ENCODE assay signal across 1 cellular context in the genomic region with DNA sequence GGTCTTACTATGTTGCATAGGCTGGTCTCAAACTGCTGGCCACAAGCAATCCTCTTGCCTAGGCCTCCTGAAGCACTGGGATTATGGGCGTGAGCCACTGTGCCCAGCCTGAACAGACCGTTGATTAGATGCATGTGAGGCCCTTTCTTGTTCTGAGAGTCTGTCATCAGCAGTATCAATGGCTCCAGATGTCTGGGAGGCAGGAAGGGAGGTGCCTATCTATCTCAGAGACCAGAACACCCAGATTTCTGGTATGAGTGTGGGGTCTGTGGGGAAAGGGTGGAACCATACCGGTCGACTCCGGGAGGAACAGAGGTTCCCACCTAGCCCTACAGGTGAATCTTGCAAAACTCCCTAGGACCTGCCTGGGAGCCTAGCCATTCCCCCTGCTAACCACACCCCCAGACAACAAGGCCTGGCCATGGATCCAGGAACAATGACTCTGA.
TF ChIP-seq lines count a peak whose summit lies in the region.

No MANE protein-coding gene starts in this region.

TF ChIP-seq in K562, 482 proteins besides CTCF, POLR2A, EP300 and RAD21 (continued from another document and continues in another):
- TF ChIP-seq, protein P1, sequence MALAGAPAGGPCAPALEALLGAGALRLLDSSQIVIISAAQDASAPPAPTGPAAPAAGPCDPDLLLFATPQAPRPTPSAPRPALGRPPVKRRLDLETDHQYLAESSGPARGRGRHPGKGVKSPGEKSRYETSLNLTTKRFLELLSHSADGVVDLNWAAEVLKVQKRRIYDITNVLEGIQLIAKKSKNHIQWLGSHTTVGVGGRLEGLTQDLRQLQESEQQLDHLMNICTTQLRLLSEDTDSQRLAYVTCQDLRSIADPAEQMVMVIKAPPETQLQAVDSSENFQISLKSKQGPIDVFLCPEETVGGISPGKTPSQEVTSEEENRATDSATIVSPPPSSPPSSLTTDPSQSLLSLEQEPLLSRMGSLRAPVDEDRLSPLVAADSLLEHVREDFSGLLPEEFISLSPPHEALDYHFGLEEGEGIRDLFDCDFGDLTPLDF (CRISPR knock-in tag; IDR thresholded peaks at IDR 0.05) = no peak
- TF ChIP-seq GATA2 (CRISPR knock-in tag; IDR thresholded peaks at IDR 0.05) = peak; percentile 86
- no peak for TF ChIP-seq ZNF23 (CRISPR knock-in tag; IDR thresholded peaks at IDR 0.05)
- no peak for TF ChIP-seq POU5F1 (IDR thresholded peaks at IDR 0.05; ENCODE audit: borderline replicate concordance, low read depth, low read length, partially characterized antibody)
- TF ChIP-seq ILK (tag; IDR thresholded peaks at IDR 0.05; ENCODE audit: borderline replicate concordance, low read depth) = no peak
- TF ChIP-seq, protein P2, sequence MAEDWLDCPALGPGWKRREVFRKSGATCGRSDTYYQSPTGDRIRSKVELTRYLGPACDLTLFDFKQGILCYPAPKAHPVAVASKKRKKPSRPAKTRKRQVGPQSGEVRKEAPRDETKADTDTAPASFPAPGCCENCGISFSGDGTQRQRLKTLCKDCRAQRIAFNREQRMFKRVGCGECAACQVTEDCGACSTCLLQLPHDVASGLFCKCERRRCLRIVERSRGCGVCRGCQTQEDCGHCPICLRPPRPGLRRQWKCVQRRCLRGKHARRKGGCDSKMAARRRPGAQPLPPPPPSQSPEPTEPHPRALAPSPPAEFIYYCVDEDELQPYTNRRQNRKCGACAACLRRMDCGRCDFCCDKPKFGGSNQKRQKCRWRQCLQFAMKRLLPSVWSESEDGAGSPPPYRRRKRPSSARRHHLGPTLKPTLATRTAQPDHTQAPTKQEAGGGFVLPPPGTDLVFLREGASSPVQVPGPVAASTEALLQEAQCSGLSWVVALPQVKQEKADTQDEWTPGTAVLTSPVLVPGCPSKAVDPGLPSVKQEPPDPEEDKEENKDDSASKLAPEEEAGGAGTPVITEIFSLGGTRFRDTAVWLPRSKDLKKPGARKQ (CRISPR knock-in tag; IDR thresholded peaks at IDR 0.05) = no peak
- peak; percentile 76 for TF ChIP-seq MEIS2 (IDR thresholded peaks at IDR 0.05; ENCODE audit: partially characterized antibody)
- no peak for TF ChIP-seq NR4A1 (CRISPR knock-in tag; IDR thresholded peaks at IDR 0.05)
- TF ChIP-seq NR4A1 (tag; IDR thresholded peaks at IDR 0.05) = 0 out of 2 replicates have a peak, but pooled peaks have one; percentile 57
- TF ChIP-seq ZNF274 (IDR thresholded peaks at IDR 0.05; ENCODE audit: borderline replicate concordance, low read depth, low read length) = no peak
- no peak for TF ChIP-seq PTRF (tag; IDR thresholded peaks at IDR 0.05)
- no peak for TF ChIP-seq ZC3H8 (IDR thresholded peaks at IDR 0.05)
- no peak for TF ChIP-seq SNIP1 (IDR thresholded peaks at IDR 0.05; ENCODE audit: low read depth)
- no peak for TF ChIP-seq CHD1 (IDR thresholded peaks at IDR 0.05; ENCODE audit: low read length)
- no peak for TF ChIP-seq KHSRP (IDR thresholded peaks at IDR 0.05)
- no peak for TF ChIP-seq IRF2 (CRISPR knock-in tag; IDR thresholded peaks at IDR 0.05)
- TF ChIP-seq, protein P3, sequence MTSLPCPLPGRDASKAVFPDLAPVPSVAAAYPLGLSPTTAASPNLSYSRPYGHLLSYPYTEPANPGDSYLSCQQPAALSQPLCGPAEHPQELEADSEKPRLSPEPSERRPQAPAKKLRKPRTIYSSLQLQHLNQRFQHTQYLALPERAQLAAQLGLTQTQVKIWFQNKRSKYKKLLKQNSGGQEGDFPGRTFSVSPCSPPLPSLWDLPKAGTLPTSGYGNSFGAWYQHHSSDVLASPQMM (CRISPR knock-in tag; IDR thresholded peaks at IDR 0.05) = no peak
- TF ChIP-seq, protein P4, sequence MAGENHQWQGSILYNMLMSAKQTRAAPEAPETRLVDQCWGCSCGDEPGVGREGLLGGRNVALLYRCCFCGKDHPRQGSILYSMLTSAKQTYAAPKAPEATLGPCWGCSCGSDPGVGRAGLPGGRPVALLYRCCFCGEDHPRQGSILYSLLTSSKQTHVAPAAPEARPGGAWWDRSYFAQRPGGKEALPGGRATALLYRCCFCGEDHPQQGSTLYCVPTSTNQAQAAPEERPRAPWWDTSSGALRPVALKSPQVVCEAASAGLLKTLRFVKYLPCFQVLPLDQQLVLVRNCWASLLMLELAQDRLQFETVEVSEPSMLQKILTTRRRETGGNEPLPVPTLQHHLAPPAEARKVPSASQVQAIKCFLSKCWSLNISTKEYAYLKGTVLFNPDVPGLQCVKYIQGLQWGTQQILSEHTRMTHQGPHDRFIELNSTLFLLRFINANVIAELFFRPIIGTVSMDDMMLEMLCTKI (IDR thresholded peaks at IDR 0.05; ENCODE audit: partially characterized antibody) = no peak
- no peak for TF ChIP-seq RBM14 (IDR thresholded peaks at IDR 0.05; ENCODE audit: borderline replicate concordance, insufficient read depth, low read depth, low read length)
- TF ChIP-seq CHD4 (IDR thresholded peaks at IDR 0.05; ENCODE audit: insufficient read depth, insufficient replicate concordance, low read depth, low read length, poor library complexity, severe bottlenecking) = no peak
- no peak for TF ChIP-seq WHSC1 (IDR thresholded peaks at IDR 0.05; ENCODE audit: low read length)
- peak; percentile 84; the same call in 1 of the 2 replicates for TF ChIP-seq ZNF175 (CRISPR knock-in tag; IDR thresholded peaks at IDR 0.05; ENCODE audit: low read depth)
- TF ChIP-seq ZBTB8A (IDR thresholded peaks at IDR 0.05; ENCODE audit: partially characterized antibody) = no peak
- TF ChIP-seq PHF20 (IDR thresholded peaks at IDR 0.05; ENCODE audit: partially characterized antibody) = no peak
- peak; percentile 82 for TF ChIP-seq ETV5 (CRISPR knock-in tag; IDR thresholded peaks at IDR 0.05; ENCODE audit: low read depth)
- TF ChIP-seq ZNF699 (CRISPR knock-in tag; IDR thresholded peaks at IDR 0.05; ENCODE audit: insufficient replicate concordance) = no peak
- TF ChIP-seq ZNF408 (CRISPR knock-in tag; IDR thresholded peaks at IDR 0.05; ENCODE audit: low read depth) = no peak
- no peak for TF ChIP-seq ZBED1 (IDR thresholded peaks at IDR 0.05)
- no peak for TF ChIP-seq OTX1 (CRISPR knock-in tag; IDR thresholded peaks at IDR 0.05)
- no peak for TF ChIP-seq FIP1L1 (IDR thresholded peaks at IDR 0.05; ENCODE audit: low read depth, low read length, poor library complexity, severe bottlenecking)
- TF ChIP-seq, protein P5, sequence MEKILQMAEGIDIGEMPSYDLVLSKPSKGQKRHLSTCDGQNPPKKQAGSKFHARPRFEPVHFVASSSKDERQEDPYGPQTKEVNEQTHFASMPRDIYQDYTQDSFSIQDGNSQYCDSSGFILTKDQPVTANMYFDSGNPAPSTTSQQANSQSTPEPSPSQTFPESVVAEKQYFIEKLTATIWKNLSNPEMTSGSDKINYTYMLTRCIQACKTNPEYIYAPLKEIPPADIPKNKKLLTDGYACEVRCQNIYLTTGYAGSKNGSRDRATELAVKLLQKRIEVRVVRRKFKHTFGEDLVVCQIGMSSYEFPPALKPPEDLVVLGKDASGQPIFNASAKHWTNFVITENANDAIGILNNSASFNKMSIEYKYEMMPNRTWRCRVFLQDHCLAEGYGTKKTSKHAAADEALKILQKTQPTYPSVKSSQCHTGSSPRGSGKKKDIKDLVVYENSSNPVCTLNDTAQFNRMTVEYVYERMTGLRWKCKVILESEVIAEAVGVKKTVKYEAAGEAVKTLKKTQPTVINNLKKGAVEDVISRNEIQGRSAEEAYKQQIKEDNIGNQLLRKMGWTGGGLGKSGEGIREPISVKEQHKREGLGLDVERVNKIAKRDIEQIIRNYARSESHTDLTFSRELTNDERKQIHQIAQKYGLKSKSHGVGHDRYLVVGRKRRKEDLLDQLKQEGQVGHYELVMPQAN (IDR thresholded peaks at IDR 0.05; ENCODE audit: borderline replicate concordance) = no peak
- TF ChIP-seq CC2D1A (IDR thresholded peaks at IDR 0.05) = peak; percentile 34; the same call in 1 of the 2 replicates
- TF ChIP-seq ZNF696 (CRISPR knock-in tag; conservative IDR thresholded peaks at IDR 0.05) = no peak
- TF ChIP-seq NFATC3 (IDR thresholded peaks at IDR 0.05) = no peak
- TF ChIP-seq ZNF140 (CRISPR knock-in tag; IDR thresholded peaks at IDR 0.05) = no peak
- peak; percentile 52 for TF ChIP-seq KLF1 (tag; IDR thresholded peaks at IDR 0.05)
- TF ChIP-seq, protein P6, sequence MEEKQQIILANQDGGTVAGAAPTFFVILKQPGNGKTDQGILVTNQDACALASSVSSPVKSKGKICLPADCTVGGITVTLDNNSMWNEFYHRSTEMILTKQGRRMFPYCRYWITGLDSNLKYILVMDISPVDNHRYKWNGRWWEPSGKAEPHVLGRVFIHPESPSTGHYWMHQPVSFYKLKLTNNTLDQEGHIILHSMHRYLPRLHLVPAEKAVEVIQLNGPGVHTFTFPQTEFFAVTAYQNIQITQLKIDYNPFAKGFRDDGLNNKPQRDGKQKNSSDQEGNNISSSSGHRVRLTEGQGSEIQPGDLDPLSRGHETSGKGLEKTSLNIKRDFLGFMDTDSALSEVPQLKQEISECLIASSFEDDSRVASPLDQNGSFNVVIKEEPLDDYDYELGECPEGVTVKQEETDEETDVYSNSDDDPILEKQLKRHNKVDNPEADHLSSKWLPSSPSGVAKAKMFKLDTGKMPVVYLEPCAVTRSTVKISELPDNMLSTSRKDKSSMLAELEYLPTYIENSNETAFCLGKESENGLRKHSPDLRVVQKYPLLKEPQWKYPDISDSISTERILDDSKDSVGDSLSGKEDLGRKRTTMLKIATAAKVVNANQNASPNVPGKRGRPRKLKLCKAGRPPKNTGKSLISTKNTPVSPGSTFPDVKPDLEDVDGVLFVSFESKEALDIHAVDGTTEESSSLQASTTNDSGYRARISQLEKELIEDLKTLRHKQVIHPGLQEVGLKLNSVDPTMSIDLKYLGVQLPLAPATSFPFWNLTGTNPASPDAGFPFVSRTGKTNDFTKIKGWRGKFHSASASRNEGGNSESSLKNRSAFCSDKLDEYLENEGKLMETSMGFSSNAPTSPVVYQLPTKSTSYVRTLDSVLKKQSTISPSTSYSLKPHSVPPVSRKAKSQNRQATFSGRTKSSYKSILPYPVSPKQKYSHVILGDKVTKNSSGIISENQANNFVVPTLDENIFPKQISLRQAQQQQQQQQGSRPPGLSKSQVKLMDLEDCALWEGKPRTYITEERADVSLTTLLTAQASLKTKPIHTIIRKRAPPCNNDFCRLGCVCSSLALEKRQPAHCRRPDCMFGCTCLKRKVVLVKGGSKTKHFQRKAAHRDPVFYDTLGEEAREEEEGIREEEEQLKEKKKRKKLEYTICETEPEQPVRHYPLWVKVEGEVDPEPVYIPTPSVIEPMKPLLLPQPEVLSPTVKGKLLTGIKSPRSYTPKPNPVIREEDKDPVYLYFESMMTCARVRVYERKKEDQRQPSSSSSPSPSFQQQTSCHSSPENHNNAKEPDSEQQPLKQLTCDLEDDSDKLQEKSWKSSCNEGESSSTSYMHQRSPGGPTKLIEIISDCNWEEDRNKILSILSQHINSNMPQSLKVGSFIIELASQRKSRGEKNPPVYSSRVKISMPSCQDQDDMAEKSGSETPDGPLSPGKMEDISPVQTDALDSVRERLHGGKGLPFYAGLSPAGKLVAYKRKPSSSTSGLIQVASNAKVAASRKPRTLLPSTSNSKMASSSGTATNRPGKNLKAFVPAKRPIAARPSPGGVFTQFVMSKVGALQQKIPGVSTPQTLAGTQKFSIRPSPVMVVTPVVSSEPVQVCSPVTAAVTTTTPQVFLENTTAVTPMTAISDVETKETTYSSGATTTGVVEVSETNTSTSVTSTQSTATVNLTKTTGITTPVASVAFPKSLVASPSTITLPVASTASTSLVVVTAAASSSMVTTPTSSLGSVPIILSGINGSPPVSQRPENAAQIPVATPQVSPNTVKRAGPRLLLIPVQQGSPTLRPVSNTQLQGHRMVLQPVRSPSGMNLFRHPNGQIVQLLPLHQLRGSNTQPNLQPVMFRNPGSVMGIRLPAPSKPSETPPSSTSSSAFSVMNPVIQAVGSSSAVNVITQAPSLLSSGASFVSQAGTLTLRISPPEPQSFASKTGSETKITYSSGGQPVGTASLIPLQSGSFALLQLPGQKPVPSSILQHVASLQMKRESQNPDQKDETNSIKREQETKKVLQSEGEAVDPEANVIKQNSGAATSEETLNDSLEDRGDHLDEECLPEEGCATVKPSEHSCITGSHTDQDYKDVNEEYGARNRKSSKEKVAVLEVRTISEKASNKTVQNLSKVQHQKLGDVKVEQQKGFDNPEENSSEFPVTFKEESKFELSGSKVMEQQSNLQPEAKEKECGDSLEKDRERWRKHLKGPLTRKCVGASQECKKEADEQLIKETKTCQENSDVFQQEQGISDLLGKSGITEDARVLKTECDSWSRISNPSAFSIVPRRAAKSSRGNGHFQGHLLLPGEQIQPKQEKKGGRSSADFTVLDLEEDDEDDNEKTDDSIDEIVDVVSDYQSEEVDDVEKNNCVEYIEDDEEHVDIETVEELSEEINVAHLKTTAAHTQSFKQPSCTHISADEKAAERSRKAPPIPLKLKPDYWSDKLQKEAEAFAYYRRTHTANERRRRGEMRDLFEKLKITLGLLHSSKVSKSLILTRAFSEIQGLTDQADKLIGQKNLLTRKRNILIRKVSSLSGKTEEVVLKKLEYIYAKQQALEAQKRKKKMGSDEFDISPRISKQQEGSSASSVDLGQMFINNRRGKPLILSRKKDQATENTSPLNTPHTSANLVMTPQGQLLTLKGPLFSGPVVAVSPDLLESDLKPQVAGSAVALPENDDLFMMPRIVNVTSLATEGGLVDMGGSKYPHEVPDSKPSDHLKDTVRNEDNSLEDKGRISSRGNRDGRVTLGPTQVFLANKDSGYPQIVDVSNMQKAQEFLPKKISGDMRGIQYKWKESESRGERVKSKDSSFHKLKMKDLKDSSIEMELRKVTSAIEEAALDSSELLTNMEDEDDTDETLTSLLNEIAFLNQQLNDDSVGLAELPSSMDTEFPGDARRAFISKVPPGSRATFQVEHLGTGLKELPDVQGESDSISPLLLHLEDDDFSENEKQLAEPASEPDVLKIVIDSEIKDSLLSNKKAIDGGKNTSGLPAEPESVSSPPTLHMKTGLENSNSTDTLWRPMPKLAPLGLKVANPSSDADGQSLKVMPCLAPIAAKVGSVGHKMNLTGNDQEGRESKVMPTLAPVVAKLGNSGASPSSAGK (IDR thresholded peaks at IDR 0.05) = 0 out of 2 replicates have a peak, but pooled peaks have one; percentile 40
- peak; percentile 87 to 98; a peak in 3 of 4 replicates for TF ChIP-seq RCOR1 (IDR thresholded peaks at IDR 0.05; ENCODE audit: borderline replicate concordance in 1 of 2, low read depth in 2 of 2, low read length in 2 of 2)
- TF ChIP-seq, protein P7, sequence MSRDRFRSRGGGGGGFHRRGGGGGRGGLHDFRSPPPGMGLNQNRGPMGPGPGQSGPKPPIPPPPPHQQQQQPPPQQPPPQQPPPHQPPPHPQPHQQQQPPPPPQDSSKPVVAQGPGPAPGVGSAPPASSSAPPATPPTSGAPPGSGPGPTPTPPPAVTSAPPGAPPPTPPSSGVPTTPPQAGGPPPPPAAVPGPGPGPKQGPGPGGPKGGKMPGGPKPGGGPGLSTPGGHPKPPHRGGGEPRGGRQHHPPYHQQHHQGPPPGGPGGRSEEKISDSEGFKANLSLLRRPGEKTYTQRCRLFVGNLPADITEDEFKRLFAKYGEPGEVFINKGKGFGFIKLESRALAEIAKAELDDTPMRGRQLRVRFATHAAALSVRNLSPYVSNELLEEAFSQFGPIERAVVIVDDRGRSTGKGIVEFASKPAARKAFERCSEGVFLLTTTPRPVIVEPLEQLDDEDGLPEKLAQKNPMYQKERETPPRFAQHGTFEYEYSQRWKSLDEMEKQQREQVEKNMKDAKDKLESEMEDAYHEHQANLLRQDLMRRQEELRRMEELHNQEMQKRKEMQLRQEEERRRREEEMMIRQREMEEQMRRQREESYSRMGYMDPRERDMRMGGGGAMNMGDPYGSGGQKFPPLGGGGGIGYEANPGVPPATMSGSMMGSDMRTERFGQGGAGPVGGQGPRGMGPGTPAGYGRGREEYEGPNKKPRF (IDR thresholded peaks at IDR 0.05; ENCODE audit: low read depth, low read length) = no peak
- no peak for TF ChIP-seq BACH1 (tag; IDR thresholded peaks at IDR 0.05)
- TF ChIP-seq TFAM (CRISPR knock-in tag; conservative IDR thresholded peaks at IDR 0.05) = no peak
